In genomic region chr2:240560480-240561324, GRCh38 we compare ENCODE assay signal across 8 cellular contexts. TPM values are rescaled to one million over a fixed set of nuclear protein-coding genes. Genes with fewer than 3 reads are reported as not detected.
DNase-seq lines count a peak whose midpoint lies in the region; ATAC-seq and TF ChIP-seq lines count a peak whose summit lies in the region.

No MANE protein-coding gene starts in this region.

- H3K9ac ChIP-seq in endocrine pancreas (ENCODE audit: control insufficient read depth, insufficient read depth, low read length): peak overlapping the region; percentile 60

- no peaks in the 10 kb centered on the region for H3K9me3 ChIP-seq in endocrine pancreas (ENCODE audit: control insufficient read depth, low read length)

- no peaks in the 10 kb centered on the region for H3K27me3 ChIP-seq in endocrine pancreas (ENCODE audit: control insufficient read depth, insufficient read depth, low read length)

- peak; percentile 52 for ATAC-seq in GM21381 (IDR thresholded peaks at IDR 0.05; ENCODE audit: unreplicated experiment)

- H3K4me3 ChIP-seq in endocrine pancreas (ENCODE audit: control insufficient read depth, insufficient read depth, low read length): peak overlapping the region; percentile 52

- H3K27me3 Mint-ChIP-seq in mesothelial cell of epicardium (ENCODE audit: low read depth): no peaks in the 10 kb centered on the region

- H3K4me1 Mint-ChIP-seq in mesothelial cell of epicardium: peaks cover 41% of the 10 kb centered on the region

- H3K4me1 ChIP-seq in endocrine pancreas (ENCODE audit: control insufficient read depth, insufficient read depth, low read length): peaks cover 6% of the 10 kb centered on the region

- in situ Hi-C loops in Caki2 (cut with HindIII; ENCODE audit: low pct_unique_long_range_greater_than_20kb, low sequenced_read_pairs): no loop called here

- no peaks in the 10 kb centered on the region for H3K9me3 Mint-ChIP-seq in mesothelial cell of epicardium

- DNase-seq in Caki2 (ENCODE audit: low read depth) (peak; percentile 90), HUDEP-2 (lab: John Stamatoyannopoulos, UW; ENCODE audit: unreplicated experiment in 76 of 76) (peak; percentile 38 to 99 (median 97)), NOMO-1 treated with dmso at 0.1 percent for 144 hours (lab: John Stamatoyannopoulos, UW; ENCODE audit: unreplicated experiment) (peak; percentile 95), mesothelial cell of epicardium (ENCODE audit: low spot score in 2 of 2, unreplicated experiment in 2 of 2) (peak; percentile 99)
- peak; percentile 98 for DNase-seq in activated CD8-positive, alpha-beta memory T cell treated with anti-CD3 and anti-CD28 coated beads, Interleukin-2, amount 50 U/mL, for 1 hour (ENCODE audit: extremely low read depth)
- DNase-seq in stimulated activated CD8-positive, alpha-beta memory T cell treated with anti-CD3 and anti-CD28 coated beads, Interleukin-15, amount 100 ng/mL, for 4 hours (ENCODE audit: low read depth in 2 of 2): peak; percentile 98 to 99

- no peaks in the 10 kb centered on the region for H3K36me3 ChIP-seq in endocrine pancreas (ENCODE audit: control insufficient read depth, insufficient read depth, low read length)

- TF ChIP-seq CTCF in mesothelial cell of epicardium (IDR thresholded peaks at IDR 0.05; ENCODE audit: unreplicated experiment): peak; percentile 15

- H3K4me3 Mint-ChIP-seq in mesothelial cell of epicardium: peak overlapping the region; percentile 69

- peaks cover 3% of the 10 kb centered on the region for H3K36me3 Mint-ChIP-seq in mesothelial cell of epicardium

- H3K27ac Mint-ChIP-seq in mesothelial cell of epicardium: peak overlapping the region; percentile 61

RNA-seq across cellular contexts. Expression of gene DUSP28, which starts 0.5 kb away (rescaled TPM):
- 8.9 and 10.8 TPM in 2 replicates for total RNA-seq in Caki2 (2014; rRNA removed; shearing (Covaris generic); ENCODE audit: low replicate concordance)
- total RNA-seq in mesothelial cell of epicardium: 4.3 to 6.2 TPM (median 5.9 TPM) in 3 replicates

RNA-seq across cellular contexts. Expression of gene ANKMY1, which starts 2.9 kb away (rescaled TPM):
- total RNA-seq in Caki2 (2014; rRNA removed; shearing (Covaris generic); ENCODE audit: low replicate concordance): 2.4 and 7.5 TPM in 2 replicates
- total RNA-seq in mesothelial cell of epicardium: 25.9 to 29.8 TPM (median 27.3 TPM) in 3 replicates

RNA-seq across cellular contexts. Expression of gene RNPEPL1, which starts 7.6 kb away (rescaled TPM):
- 7.7 and 14.8 TPM in 2 replicates for total RNA-seq in Caki2 (2014; rRNA removed; shearing (Covaris generic); ENCODE audit: low replicate concordance)
- 26.4 to 28.3 TPM (median 28.3 TPM) in 3 replicates for total RNA-seq in mesothelial cell of epicardium

RNA-seq across cellular contexts. Expression of gene CAPN10, which starts 25.8 kb away (rescaled TPM):
- total RNA-seq in Caki2 (2014; rRNA removed; shearing (Covaris generic); ENCODE audit: low replicate concordance): 19.7 and 20.5 TPM in 2 replicates
- total RNA-seq in mesothelial cell of epicardium: 58.3 to 60.3 TPM (median 58.6 TPM) in 3 replicates

Comparison
In these comparisons a context has a peak if more than half of its experiments do, and no peak if none do; other contexts are left out.
1. Peak in every context shown above with its lines: DNase-seq, ATAC-seq and H3K4me3 ChIP-seq.